In the genomic region with DNA sequence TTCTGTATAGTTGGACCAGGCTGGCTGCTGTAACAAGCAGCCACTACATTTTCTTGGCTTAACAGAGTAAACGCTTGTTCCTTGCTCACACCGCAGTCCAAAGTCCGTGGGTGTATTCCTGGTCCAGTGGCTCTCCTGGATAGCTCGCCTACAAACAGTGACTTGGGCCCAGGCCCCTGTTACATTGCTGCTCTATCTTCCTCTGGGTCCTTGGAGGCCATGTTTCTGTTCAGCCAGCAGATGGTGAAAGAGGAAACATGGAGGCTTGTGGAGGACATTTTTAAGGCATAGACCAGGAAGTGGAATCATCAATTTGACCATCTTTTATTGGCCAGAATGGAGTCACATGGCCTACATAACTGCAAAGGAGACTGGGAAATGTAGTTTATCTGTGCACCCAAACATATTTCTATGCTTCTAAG, we compare ENCODE assay signal across 1 cellular context.
TF ChIP-seq lines count a peak whose summit lies in the region.

No MANE protein-coding gene starts in this region.

TF ChIP-seq in HepG2, 621 proteins besides CTCF, POLR2A, EP300 and RAD21 (continued from another document):
- TF ChIP-seq ATF1 (CRISPR knock-in tag; IDR thresholded peaks at IDR 0.05), result 0 out of 2 replicates have a peak, but pooled peaks have one; percentile 32
- TF ChIP-seq RFX3 (CRISPR knock-in tag; IDR thresholded peaks at IDR 0.05), result no peak
- TF ChIP-seq GABPA (IDR thresholded peaks at IDR 0.05; ENCODE audit: low read depth, low read length), result no peak
- peak; percentile 86 for TF ChIP-seq GABPA (CRISPR knock-in tag; IDR thresholded peaks at IDR 0.05; ENCODE audit: low read depth)
- peak; percentile 61; the same call in 1 of the 2 replicates for TF ChIP-seq HCFC1 (IDR thresholded peaks at IDR 0.05; ENCODE audit: low read depth, low read length)
- TF ChIP-seq YY1 (IDR thresholded peaks at IDR 0.05; ENCODE audit: insufficient read depth, insufficient replicate concordance, low read depth, low read length), result peak; percentile 83
- TF ChIP-seq WIZ (CRISPR knock-in tag; IDR thresholded peaks at IDR 0.05), result peak; percentile 71; the same call in 1 of the 2 replicates
- peak; percentile 41 for TF ChIP-seq HNF4A (CRISPR knock-in tag; IDR thresholded peaks at IDR 0.05)
- TF ChIP-seq THAP11 (CRISPR knock-in tag; IDR thresholded peaks at IDR 0.05), result peak; percentile 97
- peak; percentile 74 for TF ChIP-seq NFYB (CRISPR knock-in tag; IDR thresholded peaks at IDR 0.05)
- peak; percentile 39; the same call in 1 of the 2 replicates for TF ChIP-seq LCORL (IDR thresholded peaks at IDR 0.05)
- no peak for TF ChIP-seq LCORL (CRISPR knock-in tag; IDR thresholded peaks at IDR 0.05)
- TF ChIP-seq ZNF660 (CRISPR knock-in tag; IDR thresholded peaks at IDR 0.05; ENCODE audit: borderline replicate concordance, low read depth), result no peak
- TF ChIP-seq HOXA3 (CRISPR knock-in tag; IDR thresholded peaks at IDR 0.05), result peak; percentile 30; the same call in 1 of the 2 replicates
- TF ChIP-seq XRCC5 (optimal IDR thresholded peaks at IDR 0.05; ENCODE audit: low read length), result no peak
- peak; percentile 88 for TF ChIP-seq EHMT2 (IDR thresholded peaks at IDR 0.05; ENCODE audit: borderline replicate concordance, low read depth, low read length)
- TF ChIP-seq GFI1 (CRISPR knock-in tag; IDR thresholded peaks at IDR 0.05; ENCODE audit: borderline replicate concordance), result no peak
- TF ChIP-seq ZMYM4 (CRISPR knock-in tag; IDR thresholded peaks at IDR 0.05), result 0 out of 2 replicates have a peak, but pooled peaks have one; percentile 41
- TF ChIP-seq ELF3 (CRISPR knock-in tag; IDR thresholded peaks at IDR 0.05), result no peak
- TF ChIP-seq NFYC (CRISPR knock-in tag; IDR thresholded peaks at IDR 0.05), result peak; percentile 82
- TF ChIP-seq ZNF143 (CRISPR knock-in tag; IDR thresholded peaks at IDR 0.05), result peak; percentile 88
- TF ChIP-seq, protein P1, sequence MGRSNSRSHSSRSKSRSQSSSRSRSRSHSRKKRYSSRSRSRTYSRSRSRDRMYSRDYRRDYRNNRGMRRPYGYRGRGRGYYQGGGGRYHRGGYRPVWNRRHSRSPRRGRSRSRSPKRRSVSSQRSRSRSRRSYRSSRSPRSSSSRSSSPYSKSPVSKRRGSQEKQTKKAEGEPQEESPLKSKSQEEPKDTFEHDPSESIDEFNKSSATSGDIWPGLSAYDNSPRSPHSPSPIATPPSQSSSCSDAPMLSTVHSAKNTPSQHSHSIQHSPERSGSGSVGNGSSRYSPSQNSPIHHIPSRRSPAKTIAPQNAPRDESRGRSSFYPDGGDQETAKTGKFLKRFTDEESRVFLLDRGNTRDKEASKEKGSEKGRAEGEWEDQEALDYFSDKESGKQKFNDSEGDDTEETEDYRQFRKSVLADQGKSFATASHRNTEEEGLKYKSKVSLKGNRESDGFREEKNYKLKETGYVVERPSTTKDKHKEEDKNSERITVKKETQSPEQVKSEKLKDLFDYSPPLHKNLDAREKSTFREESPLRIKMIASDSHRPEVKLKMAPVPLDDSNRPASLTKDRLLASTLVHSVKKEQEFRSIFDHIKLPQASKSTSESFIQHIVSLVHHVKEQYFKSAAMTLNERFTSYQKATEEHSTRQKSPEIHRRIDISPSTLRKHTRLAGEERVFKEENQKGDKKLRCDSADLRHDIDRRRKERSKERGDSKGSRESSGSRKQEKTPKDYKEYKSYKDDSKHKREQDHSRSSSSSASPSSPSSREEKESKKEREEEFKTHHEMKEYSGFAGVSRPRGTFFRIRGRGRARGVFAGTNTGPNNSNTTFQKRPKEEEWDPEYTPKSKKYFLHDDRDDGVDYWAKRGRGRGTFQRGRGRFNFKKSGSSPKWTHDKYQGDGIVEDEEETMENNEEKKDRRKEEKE (IDR thresholded peaks at IDR 0.05), result no peak
- TF ChIP-seq GABPB1 (CRISPR knock-in tag; IDR thresholded peaks at IDR 0.05), result peak; percentile 74
- TF ChIP-seq, protein P2, sequence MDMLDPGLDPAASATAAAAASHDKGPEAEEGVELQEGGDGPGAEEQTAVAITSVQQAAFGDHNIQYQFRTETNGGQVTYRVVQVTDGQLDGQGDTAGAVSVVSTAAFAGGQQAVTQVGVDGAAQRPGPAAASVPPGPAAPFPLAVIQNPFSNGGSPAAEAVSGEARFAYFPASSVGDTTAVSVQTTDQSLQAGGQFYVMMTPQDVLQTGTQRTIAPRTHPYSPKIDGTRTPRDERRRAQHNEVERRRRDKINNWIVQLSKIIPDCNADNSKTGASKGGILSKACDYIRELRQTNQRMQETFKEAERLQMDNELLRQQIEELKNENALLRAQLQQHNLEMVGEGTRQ (IDR thresholded peaks at IDR 0.05; ENCODE audit: low read depth, low read length), result peak; percentile 73
- TF ChIP-seq, protein P2 (CRISPR knock-in tag; IDR thresholded peaks at IDR 0.05; ENCODE audit: borderline replicate concordance), result peak; percentile 84; the same call in 1 of the 2 replicates
- TF ChIP-seq MATR3 (CRISPR knock-in tag; IDR thresholded peaks at IDR 0.05), result no peak
- peak; percentile 98 for TF ChIP-seq ZNF12 (CRISPR knock-in tag; IDR thresholded peaks at IDR 0.05)
- 0 out of 2 replicates have a peak, but pooled peaks have one; percentile 22 for TF ChIP-seq KAT8 (CRISPR knock-in tag; IDR thresholded peaks at IDR 0.05)
- peak; percentile 13; the same call in 1 of the 2 replicates for TF ChIP-seq RAD51 (IDR thresholded peaks at IDR 0.05; ENCODE audit: borderline replicate concordance)
- TF ChIP-seq ZNF430 (CRISPR knock-in tag; IDR thresholded peaks at IDR 0.05), result no peak
- TF ChIP-seq ZSCAN30 (CRISPR knock-in tag; IDR thresholded peaks at IDR 0.05), result no peak
- TF ChIP-seq ZNF207 (IDR thresholded peaks at IDR 0.05; ENCODE audit: borderline replicate concordance), result no peak
- peak; percentile 31; the same call in 1 of the 2 replicates for TF ChIP-seq ZFY (CRISPR knock-in tag; IDR thresholded peaks at IDR 0.05)
- TF ChIP-seq PAF1 (CRISPR knock-in tag; IDR thresholded peaks at IDR 0.05), result no peak
- no peak for TF ChIP-seq SNAPC2 (CRISPR knock-in tag; IDR thresholded peaks at IDR 0.05)
- no peak for TF ChIP-seq CAMTA2 (CRISPR knock-in tag; IDR thresholded peaks at IDR 0.05; ENCODE audit: borderline replicate concordance)
- peak; percentile 45; the same call in 1 of the 2 replicates for TF ChIP-seq HNF4G (IDR thresholded peaks at IDR 0.05; ENCODE audit: borderline replicate concordance, low read depth, low read length)
- TF ChIP-seq HNF4G (CRISPR knock-in tag; IDR thresholded peaks at IDR 0.05; ENCODE audit: borderline replicate concordance, low read depth), result no peak
- peak; percentile 85 for TF ChIP-seq ELF1 (CRISPR knock-in tag; IDR thresholded peaks at IDR 0.05)
- TF ChIP-seq ZNF577 (CRISPR knock-in tag; IDR thresholded peaks at IDR 0.05; ENCODE audit: borderline replicate concordance, low read depth), result no peak
- TF ChIP-seq, protein P3, sequence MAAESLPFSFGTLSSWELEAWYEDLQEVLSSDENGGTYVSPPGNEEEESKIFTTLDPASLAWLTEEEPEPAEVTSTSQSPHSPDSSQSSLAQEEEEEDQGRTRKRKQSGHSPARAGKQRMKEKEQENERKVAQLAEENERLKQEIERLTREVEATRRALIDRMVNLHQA (CRISPR knock-in tag; IDR thresholded peaks at IDR 0.05), result no peak
- no peak for TF ChIP-seq CBX5 (CRISPR knock-in tag; IDR thresholded peaks at IDR 0.05; ENCODE audit: borderline replicate concordance)
TF ChIP-seq in HepG2: peak in this region for 24.
